22 cellular contexts compared by ENCODE assay signal in genomic region chr1:25813071-25813733, GRCh38. TPM values are rescaled to one million over a fixed set of nuclear protein-coding genes. Genes with fewer than 3 reads are reported as not detected.
"Had no signal": no experiment of that assay in that cellular context is flagged by ENCODE, and none has a peak within 500 bp of the region (broad histone marks: within the 10 kb centered on the region; RNA-seq: fewer than 3 reads in every experiment).

No MANE protein-coding gene starts in this region.

- H3K27ac ChIP-seq: lower lobe of right lung, prostate gland, right atrium auricular region, sigmoid colon, testis, tibial artery had no signal

- FAIRE-seq: endometrium, frontal cortex had no signal

- H3K27me3 ChIP-seq: right atrium auricular region, sigmoid colon, testis, tibial artery had no signal

- H3K36me3 Mint-ChIP-seq: immature natural killer cell; natural killer cell; stimulated activated memory B cell treated with anti-CD40 and anti-IgM and Interleukin-4, amounts not matched to agents 10 μg/mL and 1 μg/mL and 100 μg/mL, for 72 hours; type B pancreatic cell had no signal

- H3K4me3 ChIP-seq: lower lobe of right lung, prostate gland, right atrium auricular region, sigmoid colon, testis, tibial artery had no signal

- H3K9me3 ChIP-seq: lower lobe of right lung, prostate gland, right atrium auricular region, sigmoid colon, testis, tibial artery had no signal

- ATAC-seq: effector memory CD8-positive, alpha-beta T cell; left ventricle myocardium superior; lower lobe of right lung; natural killer cell; stimulated activated memory B cell treated with anti-CD40 and anti-IgM and Interleukin-4, amounts not matched to agents 10 μg/mL and 1 μg/mL and 100 μg/mL, for 72 hours; stimulated activated naive CD8-positive, alpha-beta T cell treated with anti-CD3 and anti-CD28 coated beads, Interleukin-15, Interleukin-2, amounts not matched to agents 100 U/mL and 50 U/mL, for 24 hours had no signal

- DNase-seq: cortex of kidney; effector memory CD8-positive, alpha-beta T cell; hypothalamus; immature natural killer cell; left ventricle myocardium superior; lower lobe of right lung; natural killer cell; nucleus accumbens; stimulated activated CD4-positive, alpha-beta T cell treated with anti-CD3 and anti-CD28 coated beads, Interleukin-2, amount 100 ng/mL, for 24 hours; stimulated activated CD4-positive, alpha-beta T cell treated with anti-CD3 and anti-CD28 coated beads, Interleukin-4, amount 100 ng/mL, for 24 hours; stimulated activated naive CD8-positive, alpha-beta T cell treated with anti-CD3 and anti-CD28 coated beads, Interleukin-15, Interleukin-2, amounts not matched to agents 100 U/mL and 50 U/mL, for 24 hours; substantia nigra; testis; tibial artery had no signal

- H3K9me3 Mint-ChIP-seq: effector memory CD8-positive, alpha-beta T cell; immature natural killer cell; natural killer cell; stimulated activated memory B cell treated with anti-CD40 and anti-IgM and Interleukin-4, amounts not matched to agents 10 μg/mL and 1 μg/mL and 100 μg/mL, for 72 hours; type B pancreatic cell had no signal

- H3K4me3 Mint-ChIP-seq: effector memory CD8-positive, alpha-beta T cell; immature natural killer cell; natural killer cell; stimulated activated memory B cell treated with anti-CD40 and anti-IgM and Interleukin-4, amounts not matched to agents 10 μg/mL and 1 μg/mL and 100 μg/mL, for 72 hours; type B pancreatic cell had no signal

- H3K27me3 Mint-ChIP-seq: effector memory CD8-positive, alpha-beta T cell; stimulated activated memory B cell treated with anti-CD40 and anti-IgM and Interleukin-4, amounts not matched to agents 10 μg/mL and 1 μg/mL and 100 μg/mL, for 72 hours; type B pancreatic cell had no signal

- H3K36me3 ChIP-seq: prostate gland had no signal

- H3K27ac Mint-ChIP-seq: immature natural killer cell; natural killer cell; stimulated activated memory B cell treated with anti-CD40 and anti-IgM and Interleukin-4, amounts not matched to agents 10 μg/mL and 1 μg/mL and 100 μg/mL, for 72 hours; type B pancreatic cell had no signal

RNA-seq across cellular contexts. Expression of gene AUNIP, which starts 46.1 kb away (rescaled TPM):
- total RNA-seq: left ventricle myocardium superior, lower lobe of right lung, mesenteric fat pad, right atrium auricular region, sigmoid colon had no signal
